ENCODE assay signal across 8 cellular contexts in genomic region chr14:73762375-73762822, GRCh38. TPM values are rescaled to one million over a fixed set of nuclear protein-coding genes. Genes with fewer than 3 reads are reported as not detected.
DNase-seq lines count a peak whose midpoint lies in the region; ATAC-seq and TF ChIP-seq lines count a peak whose summit lies in the region.

No MANE protein-coding gene starts in this region.

- H3K36me3 ChIP-seq in SJCRH30: peaks cover 3% of the 10 kb centered on the region; the same call in 1 of the 2 replicates

- H3K27ac Mint-ChIP-seq in activated T-helper 17 cell treated with anti-CD3 and anti-CD28 coated beads, Interleukin-2, amount 50 U/mL, for 72 hours: peak overlapping the region; percentile 98
- peak overlapping the region; percentile 99 for H3K27ac Mint-ChIP-seq in osteocyte (ENCODE audit: unreplicated experiment)

- no peaks in the 10 kb centered on the region for H3K9me3 ChIP-seq in SJCRH30 (replicated peaks)
- no peaks in the 10 kb centered on the region for H3K9me3 ChIP-seq in right cardiac atrium (ENCODE audit: control insufficient read depth, low read length)

- peaks cover 44% of the 10 kb centered on the region for H3K4me1 Mint-ChIP-seq in activated T-helper 17 cell treated with anti-CD3 and anti-CD28 coated beads, Interleukin-2, amount 50 U/mL, for 72 hours
- H3K4me1 Mint-ChIP-seq in osteocyte (ENCODE audit: unreplicated experiment): peaks cover 55% of the 10 kb centered on the region

- H3K27ac ChIP-seq in SJCRH30 (no peak overlapping the region), right cardiac atrium (ENCODE audit: low read length) (no peak overlapping the region)

- H3K27me3 Mint-ChIP-seq in activated T-helper 17 cell treated with anti-CD3 and anti-CD28 coated beads, Interleukin-2, amount 50 U/mL, for 72 hours: no peaks in the 10 kb centered on the region
- H3K27me3 Mint-ChIP-seq in osteocyte (ENCODE audit: unreplicated experiment): no peaks in the 10 kb centered on the region

- DNase-seq in GM12864 (ENCODE audit: low read depth): no peak
- DNase-seq in osteocyte (ENCODE audit: extremely low spot score, unreplicated experiment): no peak
- no peak for DNase-seq in SJCRH30
- no peak for DNase-seq in right cardiac atrium

- intact Hi-C loops in right cardiac atrium (cut with DNase I): no loop called here

- no peaks in the 10 kb centered on the region for H3K9me3 Mint-ChIP-seq in activated T-helper 17 cell treated with anti-CD3 and anti-CD28 coated beads, Interleukin-2, amount 50 U/mL, for 72 hours
- no peaks in the 10 kb centered on the region for H3K9me3 Mint-ChIP-seq in osteocyte (ENCODE audit: unreplicated experiment)

- TF ChIP-seq CTCF in GM12864 (IDR thresholded peaks at IDR 0.05; ENCODE audit: low read depth, low read length, missing control alignments) (no peak), osteocyte (IDR thresholded peaks at IDR 0.05) (no peak)

- ATAC-seq in GM21786 (IDR thresholded peaks at IDR 0.05; ENCODE audit: unreplicated experiment): peak; percentile 27
- ATAC-seq in activated T-helper 17 cell treated with anti-CD3 and anti-CD28 coated beads, Interleukin-2, amount 50 U/mL, for 72 hours (replicated peaks): peak; percentile 21
- no peak for ATAC-seq in HG02588 (IDR thresholded peaks at IDR 0.05; ENCODE audit: unreplicated experiment)
- ATAC-seq in HG03039 (IDR thresholded peaks at IDR 0.05; ENCODE audit: unreplicated experiment): no peak
- no peak for ATAC-seq in right cardiac atrium

- H3K4me3 ChIP-seq in GM12864 (ENCODE audit: low read depth, low read length): peak overlapping the region; percentile 49
- H3K4me3 ChIP-seq in SJCRH30: no peak overlapping the region
- no peak overlapping the region for H3K4me3 ChIP-seq in right cardiac atrium (ENCODE audit: low read length)

- H3K4me1 ChIP-seq in SJCRH30 (peaks cover 54% of the 10 kb centered on the region), right cardiac atrium (ENCODE audit: control insufficient read depth, insufficient read depth, low read length) (peaks cover 40% of the 10 kb centered on the region)

- H3K4me3 Mint-ChIP-seq in activated T-helper 17 cell treated with anti-CD3 and anti-CD28 coated beads, Interleukin-2, amount 50 U/mL, for 72 hours: peak overlapping the region; percentile 91
- H3K4me3 Mint-ChIP-seq in osteocyte (ENCODE audit: unreplicated experiment): no peak overlapping the region

- H3K27me3 ChIP-seq in SJCRH30 (no peaks in the 10 kb centered on the region), right cardiac atrium (ENCODE audit: control insufficient read depth, insufficient read depth) (no peaks in the 10 kb centered on the region)

- H3K36me3 Mint-ChIP-seq in activated T-helper 17 cell treated with anti-CD3 and anti-CD28 coated beads, Interleukin-2, amount 50 U/mL, for 72 hours (ENCODE audit: low read depth): peaks cover 27% of the 10 kb centered on the region
- H3K36me3 Mint-ChIP-seq in osteocyte (ENCODE audit: unreplicated experiment): no peaks in the 10 kb centered on the region

- 50% methylated on average over 8 of the region's 8 CpGs for WGBS in right cardiac atrium

RNA-seq across cellular contexts. Expression of gene PNMA1, which starts 48.2 kb away (rescaled TPM):
- total RNA-seq in activated T-helper 17 cell treated with anti-CD3 and anti-CD28 coated beads, Interleukin-2, amount 50 U/mL, for 72 hours: 10 to 100 TPM; 37.3 to 41.2 TPM
- total RNA-seq in osteocyte: 81.4 and 81.8 TPM in 2 replicates
- 11.0 and 11.3 TPM in 2 replicates for total RNA-seq in SJCRH30 (2014; rRNA removed; shearing (Covaris generic))
- 10 to 100 TPM; 25.6 to 36.3 (median 30.0) TPM for total RNA-seq in right cardiac atrium
- 18.0 TPM for polyA plus RNA-seq in right cardiac atrium

Comparison
In these comparisons a context has a peak if more than half of its experiments do, and no peak if none do; other contexts are left out.
1. ATAC-seq: peak in GM21786 (single experiment) and activated T-helper 17 cell treated with anti-CD3 and anti-CD28 coated beads, Interleukin-2, amount 50 U/mL, for 72 hours (single experiment); none in HG02588 (single experiment), HG03039 (single experiment) and right cardiac atrium (0 of 2).